Comparison of ENCODE assay signal across 8 cellular contexts in genomic region chr12:14774074-14774943, GRCh38. TPM values are rescaled to one million over a fixed set of nuclear protein-coding genes. Genes with fewer than 3 reads are reported as not detected.
A peak's percentile ranks its signal among the peaks of the same experiment; 100 is the strongest.
DNase-seq lines count a peak whose midpoint lies in the region; ATAC-seq and TF ChIP-seq lines count a peak whose summit lies in the region.

No MANE protein-coding gene starts in this region.

- no peaks in the 10 kb centered on the region for H3K36me3 ChIP-seq in left lung

- POLR2A ChIA-PET in GM10248 (lab: Yijun Ruan, JAX) = interaction anchor here (0.7 to 2.8 kb wide), 6 partner anchors 10 to 522 kb away, joined by 3 to 9 read pairs (median 4); partner anchors contain the start of genes C12orf60 and WBP11

- peaks cover 0 to 16% of the 10 kb centered on the region in 2 donors for H3K27me3 ChIP-seq in left lung

- intact Hi-C loops in left lung (cut with DNase I) = no loop called here

- DNase-seq in GM10248 (ENCODE audit: extremely low spot score) = peak; percentile 92
- DNase-seq in HFF-Myc (ENCODE audit: extremely low read depth, low read depth) = peak; percentile 86
- peak; percentile 21 for DNase-seq in NCI-H2029 treated with DMSO at 0.1 percent for 48 hours (lab: John Stamatoyannopoulos, UW)
- peak; percentile 81 to 84 for DNase-seq in activated CD4-positive, alpha-beta T cell treated with anti-CD3 and anti-CD28 coated beads, Interleukin-2, amount 50 U/mL, for 4 hours
- DNase-seq in dermis microvascular lymphatic vessel endothelial cell (ENCODE audit: low read depth in 2 of 2) = peak; percentile 93 to 97
- DNase-seq in left lung = peak; percentile 91 to 97
- DNase-seq in stimulated activated CD4-positive, alpha-beta T cell treated with anti-CD3 and anti-CD28 coated beads, Interleukin-2, amount 100 ng/mL, for 24 hours = peak; percentile 86 to 87
- no peak for DNase-seq in cortex of kidney (lab: John Stamatoyannopoulos, UW)

- H3K4me1 ChIP-seq in left lung = peaks cover 0 to 22% of the 10 kb centered on the region in 2 donors

- H3K27ac ChIP-seq in left lung = peak overlapping the region; percentile 95 to 97

- TF ChIP-seq CTCF in GM10248 (IDR thresholded peaks at IDR 0.05; ENCODE audit: control extremely low read depth, extremely low read depth, low read depth, missing control alignments) = peak; percentile 26
- no peak for TF ChIP-seq CTCF in HFF-Myc (IDR thresholded peaks at IDR 0.05; ENCODE audit: low read depth, low read length, missing control alignments)
- TF ChIP-seq CTCF in left lung (IDR thresholded peaks at IDR 0.05) = no peak

- H3K9me3 ChIP-seq in left lung = no peaks in the 10 kb centered on the region

- peak; percentile 81 for ATAC-seq in left lung

- H3K4me3 ChIP-seq in HFF-Myc (replicated peaks; ENCODE audit: low read depth, low read length) (peak overlapping the region; percentile 73), left lung (peak overlapping the region; percentile 63 to 76)

- CTCF ChIA-PET in GM10248 (lab: Yijun Ruan, JAX) = interaction anchor here (0.8 to 3.0 kb wide), 11 partner anchors 10 to 221 kb away, joined by 3 to 20 read pairs (median 4); partner anchors contain the start of gene WBP11

RNA-seq across cellular contexts. Expression of gene WBP11, which starts 29.0 kb away (rescaled TPM):
- total RNA-seq in dermis microvascular lymphatic vessel endothelial cell (12.0 and 14.6 TPM in 2 replicates), left lung (10 to 100 TPM; 38.6 to 53.5 TPM)

RNA-seq across cellular contexts. Expression of gene C12orf60, which starts 29.2 kb away (rescaled TPM):
- 0.63 and 0.77 TPM in 2 replicates for total RNA-seq in dermis microvascular lymphatic vessel endothelial cell
- 1 to 10 TPM in 1 of 2 donors, under 1 TPM in 1; 0.81 to 1.2 TPM for total RNA-seq in left lung

RNA-seq across cellular contexts. Expression of gene SMCO3, which starts 39.7 kb away (rescaled TPM):
- 0.89 and 1.4 TPM in 2 replicates for total RNA-seq in dermis microvascular lymphatic vessel endothelial cell
- 1 to 10 TPM in 1 of 2 donors, under 1 TPM in 1; 0.97 to 1.1 TPM for total RNA-seq in left lung
